1 cellular context compared by ENCODE assay signal in the genomic region with DNA sequence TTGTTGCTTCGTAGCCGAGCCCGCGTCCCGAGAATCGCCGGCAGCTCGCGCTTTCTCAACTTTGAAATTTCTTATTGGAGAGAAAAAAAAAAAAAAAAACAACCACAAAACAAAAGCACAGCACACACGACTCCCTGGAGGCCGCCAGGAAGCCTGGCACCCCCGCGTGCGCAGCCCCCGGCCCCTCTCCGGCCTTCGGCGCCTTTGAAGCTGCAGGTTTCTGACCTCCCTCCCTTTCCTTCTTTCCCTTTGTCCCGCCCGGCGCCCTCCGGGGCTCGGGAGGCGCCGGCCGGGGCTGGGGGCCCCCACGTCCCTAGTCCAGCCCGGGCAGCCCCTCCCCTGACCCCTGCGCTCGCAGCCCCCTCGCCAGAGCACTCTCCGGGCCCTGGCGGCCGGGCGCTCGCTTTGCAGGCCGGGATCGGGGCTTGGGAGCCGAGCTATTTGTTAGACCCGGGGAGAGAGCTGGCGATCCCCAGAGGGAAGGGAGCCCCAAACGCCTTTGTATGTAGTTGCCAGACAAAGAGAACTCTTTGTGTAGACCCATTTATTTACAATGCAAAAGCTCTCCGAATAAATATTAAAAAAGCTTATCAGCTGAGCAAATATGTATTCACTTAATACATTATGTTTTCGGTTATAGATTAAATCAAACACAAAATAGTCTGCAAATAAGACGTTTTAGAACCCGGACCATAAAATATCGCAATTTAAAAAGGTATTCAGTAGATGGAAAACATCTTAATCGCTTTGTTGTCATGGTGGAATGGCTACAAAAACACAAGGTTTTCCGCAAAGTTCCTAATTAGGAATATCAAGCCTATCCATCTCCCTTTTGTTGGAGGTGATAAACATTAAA.
TF ChIP-seq lines count a peak whose summit lies in the region.

No MANE protein-coding gene starts in this region.

TF ChIP-seq in HepG2, 621 proteins besides CTCF, POLR2A, EP300 and RAD21 (continued from another document and continues in another):
- TF ChIP-seq, protein P1, sequence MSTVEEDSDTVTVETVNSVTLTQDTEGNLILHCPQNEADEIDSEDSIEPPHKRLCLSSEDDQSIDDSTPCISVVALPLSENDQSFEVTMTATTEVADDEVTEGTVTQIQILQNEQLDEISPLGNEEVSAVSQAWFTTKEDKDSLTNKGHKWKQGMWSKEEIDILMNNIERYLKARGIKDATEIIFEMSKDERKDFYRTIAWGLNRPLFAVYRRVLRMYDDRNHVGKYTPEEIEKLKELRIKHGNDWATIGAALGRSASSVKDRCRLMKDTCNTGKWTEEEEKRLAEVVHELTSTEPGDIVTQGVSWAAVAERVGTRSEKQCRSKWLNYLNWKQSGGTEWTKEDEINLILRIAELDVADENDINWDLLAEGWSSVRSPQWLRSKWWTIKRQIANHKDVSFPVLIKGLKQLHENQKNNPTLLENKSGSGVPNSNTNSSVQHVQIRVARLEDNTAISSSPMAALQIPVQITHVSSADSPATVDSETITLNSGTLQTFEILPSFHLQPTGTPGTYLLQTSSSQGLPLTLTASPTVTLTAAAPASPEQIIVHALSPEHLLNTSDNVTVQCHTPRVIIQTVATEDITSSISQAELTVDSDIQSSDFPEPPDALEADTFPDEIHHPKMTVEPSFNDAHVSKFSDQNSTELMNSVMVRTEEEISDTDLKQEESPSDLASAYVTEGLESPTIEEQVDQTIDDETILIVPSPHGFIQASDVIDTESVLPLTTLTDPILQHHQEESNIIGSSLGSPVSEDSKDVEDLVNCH (CRISPR knock-in tag; IDR thresholded peaks at IDR 0.05) = no peak
- TF ChIP-seq, protein P2, sequence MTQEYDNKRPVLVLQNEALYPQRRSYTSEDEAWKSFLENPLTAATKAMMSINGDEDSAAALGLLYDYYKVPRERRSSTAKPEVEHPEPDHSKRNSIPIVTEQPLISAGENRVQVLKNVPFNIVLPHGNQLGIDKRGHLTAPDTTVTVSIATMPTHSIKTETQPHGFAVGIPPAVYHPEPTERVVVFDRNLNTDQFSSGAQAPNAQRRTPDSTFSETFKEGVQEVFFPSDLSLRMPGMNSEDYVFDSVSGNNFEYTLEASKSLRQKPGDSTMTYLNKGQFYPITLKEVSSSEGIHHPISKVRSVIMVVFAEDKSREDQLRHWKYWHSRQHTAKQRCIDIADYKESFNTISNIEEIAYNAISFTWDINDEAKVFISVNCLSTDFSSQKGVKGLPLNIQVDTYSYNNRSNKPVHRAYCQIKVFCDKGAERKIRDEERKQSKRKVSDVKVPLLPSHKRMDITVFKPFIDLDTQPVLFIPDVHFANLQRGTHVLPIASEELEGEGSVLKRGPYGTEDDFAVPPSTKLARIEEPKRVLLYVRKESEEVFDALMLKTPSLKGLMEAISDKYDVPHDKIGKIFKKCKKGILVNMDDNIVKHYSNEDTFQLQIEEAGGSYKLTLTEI (CRISPR knock-in tag; conservative IDR thresholded peaks at IDR 0.05) = no peak
- TF ChIP-seq ZNF7 (CRISPR knock-in tag; IDR thresholded peaks at IDR 0.05) = no peak
- no peak for TF ChIP-seq ZNF564 (CRISPR knock-in tag; IDR thresholded peaks at IDR 0.05)
- no peak; the same call in 1 of the 2 replicates for TF ChIP-seq ZNF605 (CRISPR knock-in tag; IDR thresholded peaks at IDR 0.05)
- TF ChIP-seq SSRP1 (CRISPR knock-in tag; IDR thresholded peaks at IDR 0.05) = no peak
- TF ChIP-seq ZBTB1 (CRISPR knock-in tag; IDR thresholded peaks at IDR 0.05; ENCODE audit: borderline replicate concordance) = no peak
- TF ChIP-seq ZNF724P (CRISPR knock-in tag; IDR thresholded peaks at IDR 0.05; ENCODE audit: borderline replicate concordance) = no peak
- TF ChIP-seq, protein P3, sequence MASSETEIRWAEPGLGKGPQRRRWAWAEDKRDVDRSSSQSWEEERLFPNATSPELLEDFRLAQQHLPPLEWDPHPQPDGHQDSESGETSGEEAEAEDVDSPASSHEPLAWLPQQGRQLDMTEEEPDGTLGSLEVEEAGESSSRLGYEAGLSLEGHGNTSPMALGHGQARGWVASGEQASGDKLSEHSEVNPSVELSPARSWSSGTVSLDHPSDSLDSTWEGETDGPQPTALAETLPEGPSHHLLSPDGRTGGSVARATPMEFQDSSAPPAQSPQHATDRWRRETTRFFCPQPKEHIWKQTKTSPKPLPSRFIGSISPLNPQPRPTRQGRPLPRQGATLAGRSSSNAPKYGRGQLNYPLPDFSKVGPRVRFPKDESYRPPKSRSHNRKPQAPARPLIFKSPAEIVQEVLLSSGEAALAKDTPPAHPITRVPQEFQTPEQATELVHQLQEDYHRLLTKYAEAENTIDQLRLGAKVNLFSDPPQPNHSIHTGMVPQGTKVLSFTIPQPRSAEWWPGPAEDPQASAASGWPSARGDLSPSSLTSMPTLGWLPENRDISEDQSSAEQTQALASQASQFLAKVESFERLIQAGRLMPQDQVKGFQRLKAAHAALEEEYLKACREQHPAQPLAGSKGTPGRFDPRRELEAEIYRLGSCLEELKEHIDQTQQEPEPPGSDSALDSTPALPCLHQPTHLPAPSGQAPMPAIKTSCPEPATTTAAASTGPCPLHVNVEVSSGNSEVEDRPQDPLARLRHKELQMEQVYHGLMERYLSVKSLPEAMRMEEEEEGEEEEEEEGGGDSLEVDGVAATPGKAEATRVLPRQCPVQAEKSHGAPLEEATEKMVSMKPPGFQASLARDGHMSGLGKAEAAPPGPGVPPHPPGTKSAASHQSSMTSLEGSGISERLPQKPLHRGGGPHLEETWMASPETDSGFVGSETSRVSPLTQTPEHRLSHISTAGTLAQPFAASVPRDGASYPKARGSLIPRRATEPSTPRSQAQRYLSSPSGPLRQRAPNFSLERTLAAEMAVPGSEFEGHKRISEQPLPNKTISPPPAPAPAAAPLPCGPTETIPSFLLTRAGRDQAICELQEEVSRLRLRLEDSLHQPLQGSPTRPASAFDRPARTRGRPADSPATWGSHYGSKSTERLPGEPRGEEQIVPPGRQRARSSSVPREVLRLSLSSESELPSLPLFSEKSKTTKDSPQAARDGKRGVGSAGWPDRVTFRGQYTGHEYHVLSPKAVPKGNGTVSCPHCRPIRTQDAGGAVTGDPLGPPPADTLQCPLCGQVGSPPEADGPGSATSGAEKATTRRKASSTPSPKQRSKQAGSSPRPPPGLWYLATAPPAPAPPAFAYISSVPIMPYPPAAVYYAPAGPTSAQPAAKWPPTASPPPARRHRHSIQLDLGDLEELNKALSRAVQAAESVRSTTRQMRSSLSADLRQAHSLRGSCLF (CRISPR knock-in tag; IDR thresholded peaks at IDR 0.05; ENCODE audit: borderline replicate concordance) = no peak
- TF ChIP-seq, protein P4, sequence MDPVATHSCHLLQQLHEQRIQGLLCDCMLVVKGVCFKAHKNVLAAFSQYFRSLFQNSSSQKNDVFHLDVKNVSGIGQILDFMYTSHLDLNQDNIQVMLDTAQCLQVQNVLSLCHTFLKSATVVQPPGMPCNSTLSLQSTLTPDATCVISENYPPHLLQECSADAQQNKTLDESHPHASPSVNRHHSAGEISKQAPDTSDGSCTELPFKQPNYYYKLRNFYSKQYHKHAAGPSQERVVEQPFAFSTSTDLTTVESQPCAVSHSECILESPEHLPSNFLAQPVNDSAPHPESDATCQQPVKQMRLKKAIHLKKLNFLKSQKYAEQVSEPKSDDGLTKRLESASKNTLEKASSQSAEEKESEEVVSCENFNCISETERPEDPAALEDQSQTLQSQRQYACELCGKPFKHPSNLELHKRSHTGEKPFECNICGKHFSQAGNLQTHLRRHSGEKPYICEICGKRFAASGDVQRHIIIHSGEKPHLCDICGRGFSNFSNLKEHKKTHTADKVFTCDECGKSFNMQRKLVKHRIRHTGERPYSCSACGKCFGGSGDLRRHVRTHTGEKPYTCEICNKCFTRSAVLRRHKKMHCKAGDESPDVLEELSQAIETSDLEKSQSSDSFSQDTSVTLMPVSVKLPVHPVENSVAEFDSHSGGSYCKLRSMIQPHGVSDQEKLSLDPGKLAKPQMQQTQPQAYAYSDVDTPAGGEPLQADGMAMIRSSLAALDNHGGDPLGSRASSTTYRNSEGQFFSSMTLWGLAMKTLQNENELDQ (CRISPR knock-in tag; IDR thresholded peaks at IDR 0.05; ENCODE audit: borderline replicate concordance) = no peak
- no peak; the same call in 1 of the 2 replicates for TF ChIP-seq KAT7 (CRISPR knock-in tag; IDR thresholded peaks at IDR 0.05; ENCODE audit: borderline replicate concordance)
- no peak for TF ChIP-seq IKZF4 (CRISPR knock-in tag; IDR thresholded peaks at IDR 0.05; ENCODE audit: borderline replicate concordance, low read depth, not compliant biosample characterization)
- TF ChIP-seq ZNF30 (CRISPR knock-in tag; IDR thresholded peaks at IDR 0.05) = no peak
- TF ChIP-seq SIN3B (IDR thresholded peaks at IDR 0.05; ENCODE audit: low read length) = no peak
- 0 out of 2 replicates have a peak, but pooled peaks have one; percentile 29 for TF ChIP-seq ZBTB3 (CRISPR knock-in tag; IDR thresholded peaks at IDR 0.05; ENCODE audit: borderline replicate concordance, low read depth)
- TF ChIP-seq, protein P5, sequence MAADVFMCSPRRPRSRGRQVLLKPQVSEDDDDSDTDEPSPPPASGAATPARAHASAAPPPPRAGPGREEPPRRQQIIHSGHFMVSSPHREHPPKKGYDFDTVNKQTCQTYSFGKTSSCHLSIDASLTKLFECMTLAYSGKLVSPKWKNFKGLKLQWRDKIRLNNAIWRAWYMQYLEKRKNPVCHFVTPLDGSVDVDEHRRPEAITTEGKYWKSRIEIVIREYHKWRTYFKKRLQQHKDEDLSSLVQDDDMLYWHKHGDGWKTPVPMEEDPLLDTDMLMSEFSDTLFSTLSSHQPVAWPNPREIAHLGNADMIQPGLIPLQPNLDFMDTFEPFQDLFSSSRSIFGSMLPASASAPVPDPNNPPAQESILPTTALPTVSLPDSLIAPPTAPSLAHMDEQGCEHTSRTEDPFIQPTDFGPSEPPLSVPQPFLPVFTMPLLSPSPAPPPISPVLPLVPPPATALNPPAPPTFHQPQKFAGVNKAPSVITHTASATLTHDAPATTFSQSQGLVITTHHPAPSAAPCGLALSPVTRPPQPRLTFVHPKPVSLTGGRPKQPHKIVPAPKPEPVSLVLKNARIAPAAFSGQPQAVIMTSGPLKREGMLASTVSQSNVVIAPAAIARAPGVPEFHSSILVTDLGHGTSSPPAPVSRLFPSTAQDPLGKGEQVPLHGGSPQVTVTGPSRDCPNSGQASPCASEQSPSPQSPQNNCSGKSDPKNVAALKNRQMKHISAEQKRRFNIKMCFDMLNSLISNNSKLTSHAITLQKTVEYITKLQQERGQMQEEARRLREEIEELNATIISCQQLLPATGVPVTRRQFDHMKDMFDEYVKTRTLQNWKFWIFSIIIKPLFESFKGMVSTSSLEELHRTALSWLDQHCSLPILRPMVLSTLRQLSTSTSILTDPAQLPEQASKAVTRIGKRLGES (CRISPR knock-in tag; IDR thresholded peaks at IDR 0.05; ENCODE audit: borderline replicate concordance) = no peak
- no peak for TF ChIP-seq BHLHE40 (IDR thresholded peaks at IDR 0.05; ENCODE audit: low read length)
- TF ChIP-seq MAFK (conservative IDR thresholded peaks at IDR 0.05 in 1 of 2, IDR thresholded peaks at IDR 0.05 in 1 of 2; ENCODE audit: low read length in 2 of 2) = no peak
- peak; percentile 70; the same call in 1 of the 2 replicates for TF ChIP-seq KMT2A (CRISPR knock-in tag; IDR thresholded peaks at IDR 0.05)
- TF ChIP-seq GTF3A (CRISPR knock-in tag; conservative IDR thresholded peaks at IDR 0.05) = no peak
- no peak for TF ChIP-seq ZNF335 (CRISPR knock-in tag; IDR thresholded peaks at IDR 0.05)
- TF ChIP-seq, protein P6, sequence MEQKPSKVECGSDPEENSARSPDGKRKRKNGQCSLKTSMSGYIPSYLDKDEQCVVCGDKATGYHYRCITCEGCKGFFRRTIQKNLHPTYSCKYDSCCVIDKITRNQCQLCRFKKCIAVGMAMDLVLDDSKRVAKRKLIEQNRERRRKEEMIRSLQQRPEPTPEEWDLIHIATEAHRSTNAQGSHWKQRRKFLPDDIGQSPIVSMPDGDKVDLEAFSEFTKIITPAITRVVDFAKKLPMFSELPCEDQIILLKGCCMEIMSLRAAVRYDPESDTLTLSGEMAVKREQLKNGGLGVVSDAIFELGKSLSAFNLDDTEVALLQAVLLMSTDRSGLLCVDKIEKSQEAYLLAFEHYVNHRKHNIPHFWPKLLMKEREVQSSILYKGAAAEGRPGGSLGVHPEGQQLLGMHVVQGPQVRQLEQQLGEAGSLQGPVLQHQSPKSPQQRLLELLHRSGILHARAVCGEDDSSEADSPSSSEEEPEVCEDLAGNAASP (CRISPR knock-in tag; IDR thresholded peaks at IDR 0.05; ENCODE audit: borderline replicate concordance) = peak; percentile 44; the same call in 1 of the 2 replicates
- TF ChIP-seq SKI (IDR thresholded peaks at IDR 0.05; ENCODE audit: partially characterized antibody) = no peak
- no peak for TF ChIP-seq SYNCRIP (IDR thresholded peaks at IDR 0.05; ENCODE audit: insufficient read depth, low read depth, low read length)
- TF ChIP-seq, protein P7, sequence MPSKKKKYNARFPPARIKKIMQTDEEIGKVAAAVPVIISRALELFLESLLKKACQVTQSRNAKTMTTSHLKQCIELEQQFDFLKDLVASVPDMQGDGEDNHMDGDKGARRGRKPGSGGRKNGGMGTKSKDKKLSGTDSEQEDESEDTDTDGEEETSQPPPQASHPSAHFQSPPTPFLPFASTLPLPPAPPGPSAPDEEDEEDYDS (CRISPR knock-in tag; IDR thresholded peaks at IDR 0.05) = no peak
- TF ChIP-seq TARDBP (CRISPR knock-in tag; IDR thresholded peaks at IDR 0.05) = peak; percentile 29; the same call in 1 of the 2 replicates
- 0 out of 2 replicates have a peak, but pooled peaks have one; percentile 49 for TF ChIP-seq ZNF33B (CRISPR knock-in tag; IDR thresholded peaks at IDR 0.05)
- TF ChIP-seq HNRNPLL (IDR thresholded peaks at IDR 0.05; ENCODE audit: low read depth, low read length, poor library complexity, severe bottlenecking) = peak; percentile 76
- TF ChIP-seq, protein P8, sequence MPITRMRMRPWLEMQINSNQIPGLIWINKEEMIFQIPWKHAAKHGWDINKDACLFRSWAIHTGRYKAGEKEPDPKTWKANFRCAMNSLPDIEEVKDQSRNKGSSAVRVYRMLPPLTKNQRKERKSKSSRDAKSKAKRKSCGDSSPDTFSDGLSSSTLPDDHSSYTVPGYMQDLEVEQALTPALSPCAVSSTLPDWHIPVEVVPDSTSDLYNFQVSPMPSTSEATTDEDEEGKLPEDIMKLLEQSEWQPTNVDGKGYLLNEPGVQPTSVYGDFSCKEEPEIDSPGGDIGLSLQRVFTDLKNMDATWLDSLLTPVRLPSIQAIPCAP (CRISPR knock-in tag; IDR thresholded peaks at IDR 0.05; ENCODE audit: low read depth) = no peak
- TF ChIP-seq FOSL2 (CRISPR knock-in tag; IDR thresholded peaks at IDR 0.05) = 0 out of 2 replicates have a peak, but pooled peaks have one; percentile 12
- TF ChIP-seq ZNF878 (CRISPR knock-in tag; IDR thresholded peaks at IDR 0.05) = 0 out of 2 replicates have a peak, but pooled peaks have one; percentile 29
- TF ChIP-seq, protein P9, sequence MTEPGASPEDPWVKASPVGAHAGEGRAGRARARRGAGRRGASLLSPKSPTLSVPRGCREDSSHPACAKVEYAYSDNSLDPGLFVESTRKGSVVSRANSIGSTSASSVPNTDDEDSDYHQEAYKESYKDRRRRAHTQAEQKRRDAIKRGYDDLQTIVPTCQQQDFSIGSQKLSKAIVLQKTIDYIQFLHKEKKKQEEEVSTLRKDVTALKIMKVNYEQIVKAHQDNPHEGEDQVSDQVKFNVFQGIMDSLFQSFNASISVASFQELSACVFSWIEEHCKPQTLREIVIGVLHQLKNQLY (CRISPR knock-in tag; IDR thresholded peaks at IDR 0.05) = no peak; the same call in 1 of the 2 replicates
- TF ChIP-seq NBN (conservative IDR thresholded peaks at IDR 0.05) = no peak
- TF ChIP-seq MIER2 (CRISPR knock-in tag; IDR thresholded peaks at IDR 0.05) = no peak
- no peak for TF ChIP-seq ZKSCAN5 (CRISPR knock-in tag; IDR thresholded peaks at IDR 0.05)
- TF ChIP-seq NFIB (CRISPR knock-in tag; IDR thresholded peaks at IDR 0.05; ENCODE audit: borderline replicate concordance) = no peak
- no peak for TF ChIP-seq MAF1 (CRISPR knock-in tag; IDR thresholded peaks at IDR 0.05; ENCODE audit: borderline replicate concordance)
- TF ChIP-seq ZNF225 (CRISPR knock-in tag; IDR thresholded peaks at IDR 0.05) = no peak
- TF ChIP-seq XRCC5 (optimal IDR thresholded peaks at IDR 0.05; ENCODE audit: low read length) = peak; percentile 44
